ENCODE assay signal across 27 cellular contexts in genomic region chr10:61364619-61365018, GRCh38.
A peak's percentile ranks its signal among the peaks of the same experiment; 100 is the strongest.
DNase-seq lines count a peak whose midpoint lies in the region; ATAC-seq, FAIRE-seq and TF ChIP-seq lines count a peak whose summit lies in the region.
"Had no signal": no experiment of that assay in that cellular context is flagged by ENCODE, and none has a peak within 500 bp of the region (broad histone marks: within the 10 kb centered on the region; RNA-seq: fewer than 3 reads in every experiment).

No MANE protein-coding gene starts in this region.

- H3K9ac ChIP-seq in PC-3 (ENCODE audit: low read length) (no peak overlapping the region), HepG2 (ENCODE audit: insufficient read depth, low read depth, low read length) (no peak overlapping the region)
- H3K9ac ChIP-seq: BLaER1 had no signal

- TF ChIP-seq RAD21 in HepG2 (CRISPR knock-in tag; IDR thresholded peaks at IDR 0.05) = no peak

- intact Hi-C loops in PC-3 (cut with micrococcal nuclease) (loop anchor here (5.0 kb wide), 1 partner anchor 33 kb away; no protein-coding TSS in a partner anchor), PC-9 (cut with micrococcal nuclease; ENCODE audit: unreplicated experiment) (no loop called here), left lung (cut with DNase I) (no loop called here), body of pancreas (cut with DNase I) (no loop called here), HepG2 (cut with micrococcal nuclease; ENCODE audit: unreplicated experiment) (no loop called here)

- H3F3A ChIP-seq in PC-3 (ENCODE audit: low read length, unreplicated experiment) (no peaks in the 10 kb centered on the region), PC-9 (ENCODE audit: insufficient read depth, low read depth) (no peaks in the 10 kb centered on the region)

- peaks cover 13% of the 10 kb centered on the region for H3K4me1 ChIP-seq in PC-3 (ENCODE audit: insufficient read depth, low read length)
- peaks cover 6% of the 10 kb centered on the region; the same call in 1 of the 2 replicates for H3K4me1 ChIP-seq in PC-9 (replicated peaks; ENCODE audit: insufficient read depth)
- H3K4me1 ChIP-seq in left lung = no peaks in the 10 kb centered on the region
- no peaks in the 10 kb centered on the region for H3K4me1 ChIP-seq in body of pancreas
- no peaks in the 10 kb centered on the region for H3K4me1 ChIP-seq in HepG2 (ENCODE audit: insufficient read depth, low read length)
- H3K4me1 ChIP-seq: BE2C, BLaER1 had no signal

- H3K9me2 ChIP-seq in PC-3 (replicated peaks; ENCODE audit: low read length) = no peaks in the 10 kb centered on the region
- peaks cover 3% of the 10 kb centered on the region; the same call in 1 of the 2 replicates for H3K9me2 ChIP-seq in PC-9 (ENCODE audit: insufficient read depth)

- no peaks in the 10 kb centered on the region for H4K20me1 ChIP-seq in PC-3 (ENCODE audit: low read length)
- H4K20me1 ChIP-seq in PC-9 (ENCODE audit: insufficient read depth) = no peaks in the 10 kb centered on the region
- no peaks in the 10 kb centered on the region for H4K20me1 ChIP-seq in HepG2 (ENCODE audit: insufficient read depth, low read length)
- H4K20me1 ChIP-seq: BLaER1 had no signal

- POLR2A ChIA-PET in PC-3 (lab: Charles Lee; ENCODE audit: unreplicated experiment) (no interaction called here), PC-9 (lab: Charles Lee; ENCODE audit: unreplicated experiment) (no interaction called here), HepG2 (lab: Yijun Ruan, JAX) (no interaction called here)

- H3K27ac ChIP-seq in PC-3 (ENCODE audit: low read length) (no peak overlapping the region), PC-9 (no peak overlapping the region), left lung (no peak overlapping the region), body of pancreas (no peak overlapping the region), HepG2 (ENCODE audit: extremely low read length, insufficient read depth, low read length) (no peak overlapping the region)
- H3K27ac ChIP-seq: BLaER1 had no signal

- CTCF ChIA-PET in PC-3 (lab: Charles Lee) = interaction anchor here (0.5 to 0.6 kb wide), 2 partner anchors 116 to 219 kb away, joined by 4 to 11 read pairs; no protein-coding TSS in a partner anchor
- CTCF ChIA-PET in PC-9 (lab: Charles Lee) = no interaction called here
- CTCF ChIA-PET in HepG2 (lab: Yijun Ruan, JAX; ENCODE audit: low intra/inter-chr PET ratio, low total read pairs) = no interaction called here

- no peak for TF ChIP-seq EP300 in HepG2 (IDR thresholded peaks at IDR 0.05; ENCODE audit: low read depth in 2 of 2, low read length in 2 of 2)
- no peak for TF ChIP-seq EP300 in HepG2 (CRISPR knock-in tag; IDR thresholded peaks at IDR 0.05; ENCODE audit: borderline replicate concordance)

- ATAC-seq in PC-3 (peak; percentile 99), left lung (peak; percentile 73), body of pancreas (no peak), HepG2 (no peak)
- ATAC-seq: GM12878 had no signal

- no peak overlapping the region for H3K4me3 ChIP-seq in PC-3 (ENCODE audit: low read length)
- H3K4me3 ChIP-seq in PC-9 = no peak overlapping the region
- no peak overlapping the region for H3K4me3 ChIP-seq in left lung
- H3K4me3 ChIP-seq in body of pancreas = no peak overlapping the region
- H3K4me3 ChIP-seq in HepG2 (replicated peaks in 1 of 3; ENCODE audit: insufficient read depth in 1 of 3, low read depth in 2 of 3, low read length in 3 of 3) = no peak overlapping the region
- H3K4me3 ChIP-seq: BLaER1, GM12878 had no signal

- H3K4me2 ChIP-seq in PC-3 (ENCODE audit: low read length) = peak overlapping the region; percentile 34
- peak overlapping the region; percentile 6; the same call in 1 of the 2 replicates for H3K4me2 ChIP-seq in PC-9
- no peak overlapping the region for H3K4me2 ChIP-seq in HepG2 (ENCODE audit: low read depth, low read length)
- H3K4me2 ChIP-seq: BLaER1 had no signal

- BruUV-seq in PC-3 (replicated peaks; lab: Mats Ljungman, UMichigan) = no TSS peak
- no TSS peak for BruUV-seq in PC-9 (replicated peaks; lab: Mats Ljungman, UMichigan)
- BruUV-seq in HepG2 (replicated peaks; lab: Mats Ljungman, UMichigan) = no TSS peak

- no peak for TF ChIP-seq POLR2A in body of pancreas (IDR thresholded peaks at IDR 0.05)
- no peak for TF ChIP-seq POLR2A in HepG2 (IDR thresholded peaks at IDR 0.05; ENCODE audit: insufficient read depth in 1 of 2, low read depth in 2 of 2, low read length in 2 of 2)

- 60 to 64% methylated on average over 2 of the region's 2 CpGs for WGBS in body of pancreas, 2 donors
- WGBS in HepG2 (ENCODE audit: low lambda C conversion rate) = 0% methylated on average over 2 of the region's 2 CpGs

- no peak for FAIRE-seq in HepG2 (lab: Jason Lieb, UNC)
- FAIRE-seq: A204.1, GM12878, GM12892, GM18507 had no signal

- H3K9me3 ChIP-seq in PC-3 (ENCODE audit: low read length) = no peaks in the 10 kb centered on the region
- peaks cover 4% of the 10 kb centered on the region; the same call in 1 of the 2 replicates for H3K9me3 ChIP-seq in PC-9 (ENCODE audit: insufficient read depth, low read depth)
- H3K9me3 ChIP-seq in left lung = no peaks in the 10 kb centered on the region
- no peaks in the 10 kb centered on the region for H3K9me3 ChIP-seq in body of pancreas
- no peaks in the 10 kb centered on the region for H3K9me3 ChIP-seq in HepG2 (ENCODE audit: low read length)
- H3K9me3 ChIP-seq: BE2C, BLaER1 had no signal

- H3K36me3 ChIP-seq in PC-3 (ENCODE audit: low read depth, low read length) = no peaks in the 10 kb centered on the region
- H3K36me3 ChIP-seq in PC-9 (ENCODE audit: low read depth) = no peaks in the 10 kb centered on the region
- H3K36me3 ChIP-seq in left lung = no peaks in the 10 kb centered on the region
- no peaks in the 10 kb centered on the region for H3K36me3 ChIP-seq in body of pancreas (replicated peaks in 1 of 2; ENCODE audit: insufficient read depth in 1 of 2, low read depth in 2 of 2)
- no peaks in the 10 kb centered on the region for H3K36me3 ChIP-seq in HepG2 (replicated peaks in 1 of 2; ENCODE audit: control insufficient read depth in 1 of 2, insufficient read depth in 2 of 2, low read length in 2 of 2)
- H3K36me3 ChIP-seq: BE2C, BLaER1 had no signal

- DNase-seq in PC-3 = peak; percentile 96
- DNase-seq in PC-9 = no peak
- no peak for DNase-seq in left lung
- DNase-seq in renal cortical epithelial cell (ENCODE audit: low read depth) = peak; percentile 6
- DNase-seq in NCI-H510A (lab: John Stamatoyannopoulos, UW) = no peak
- no peak for DNase-seq in body of pancreas
- DNase-seq in HepG2 (ENCODE audit: low spot score) = no peak
- DNase-seq: 8988T; ACHN; BE2C; C1 segment of cervical spinal cord; CD4-positive, alpha-beta memory T cell; CD4-positive, CD25-positive, alpha-beta regulatory T cell; CD8-positive, alpha-beta memory T cell; COR-L47; DMS 273 treated with DMSO at 0.1 percent for 48 hours; DMS153; DMS53; DMS79; DND-41; EL; GDM1 had no signal

- H3K27me3 ChIP-seq in PC-3 (ENCODE audit: low read length) = no peaks in the 10 kb centered on the region
- no peaks in the 10 kb centered on the region for H3K27me3 ChIP-seq in PC-9 (ENCODE audit: insufficient read depth, low read depth)
- no peaks in the 10 kb centered on the region for H3K27me3 ChIP-seq in left lung
- no peaks in the 10 kb centered on the region for H3K27me3 ChIP-seq in body of pancreas
- H3K27me3 ChIP-seq in HepG2 (ENCODE audit: control insufficient read depth in 1 of 2, insufficient read depth in 2 of 2, low read length in 2 of 2) = no peaks in the 10 kb centered on the region
- H3K27me3 ChIP-seq: BE2C, BLaER1 had no signal

- no peak overlapping the region for H2AFZ ChIP-seq in PC-3 (ENCODE audit: low read length)
- H2AFZ ChIP-seq in PC-9 = no peak overlapping the region
- no peak overlapping the region for H2AFZ ChIP-seq in HepG2 (ENCODE audit: low read length)

- no peaks in the 10 kb centered on the region for H3K79me2 ChIP-seq in PC-3 (ENCODE audit: low read length)
- no peaks in the 10 kb centered on the region for H3K79me2 ChIP-seq in PC-9 (ENCODE audit: low read depth)
- no peaks in the 10 kb centered on the region for H3K79me2 ChIP-seq in HepG2 (ENCODE audit: insufficient read depth, low read length)

- TF ChIP-seq CTCF in PC-3 (conservative IDR thresholded peaks at IDR 0.05; ENCODE audit: low read depth, low read length) = no peak
- no peak for TF ChIP-seq CTCF in PC-9 (conservative IDR thresholded peaks at IDR 0.05)
- TF ChIP-seq CTCF in left lung (IDR thresholded peaks at IDR 0.05) = no peak
- no peak for TF ChIP-seq CTCF in body of pancreas (IDR thresholded peaks at IDR 0.05)
- TF ChIP-seq CTCF in HepG2 (CRISPR knock-in tag; IDR thresholded peaks at IDR 0.05) = no peak

- in situ Hi-C loops in HepG2 (cut with HindIII; ENCODE audit: extremely low pct_ligation_motif_present, low pct_unique_long_range_greater_than_20kb) = no loop called here

TF ChIP-seq in HepG2, 621 proteins besides CTCF, POLR2A, EP300 and RAD21 (continues in another document):
- TF ChIP-seq CSRNP1 (CRISPR knock-in tag; IDR thresholded peaks at IDR 0.05) (no peak), ZNF484 (CRISPR knock-in tag; IDR thresholded peaks at IDR 0.05; ENCODE audit: borderline replicate concordance, low read depth) (no peak), ZNF670 (CRISPR knock-in tag; IDR thresholded peaks at IDR 0.05; ENCODE audit: borderline replicate concordance) (no peak), YEATS4 (CRISPR knock-in tag; IDR thresholded peaks at IDR 0.05; ENCODE audit: borderline replicate concordance) (no peak), PCBP1 (IDR thresholded peaks at IDR 0.05; ENCODE audit: borderline replicate concordance, low read depth, low read length) (no peak)

Comparison
In these comparisons a context has a peak if more than half of its experiments do, and no peak if none do; other contexts are left out.
1. ATAC-seq: peak in PC-3 (single experiment) and left lung (single experiment); none in body of pancreas (single experiment) and HepG2 (single experiment).
2. DNase-seq: peak in PC-3 (single experiment) and renal cortical epithelial cell (single experiment); none in PC-9 (0 of 2), left lung (0 of 2), NCI-H510A (single experiment), body of pancreas (0 of 4) and HepG2 (single experiment).